Comparison of ENCODE assay signal across 9 cellular contexts in genomic region chr7:141674702-141675101, GRCh38. TPM values are rescaled to one million over a fixed set of nuclear protein-coding genes. Genes with fewer than 3 reads are reported as not detected.
A peak's percentile ranks its signal among the peaks of the same experiment; 100 is the strongest.
DNase-seq lines count a peak whose midpoint lies in the region; ATAC-seq and TF ChIP-seq lines count a peak whose summit lies in the region.
"Had no signal": no experiment of that assay in that cellular context is flagged by ENCODE, and none has a peak within 500 bp of the region (broad histone marks: within the 10 kb centered on the region; RNA-seq: fewer than 3 reads in every experiment).

No MANE protein-coding gene starts in this region.

- no peak for TF ChIP-seq EP300 in gastroesophageal sphincter (IDR thresholded peaks at IDR 0.05)

- H3K9ac ChIP-seq in HCT116 (ENCODE audit: low read length): no peak overlapping the region

- ATAC-seq in HCT116 (peak; percentile 60), gastroesophageal sphincter (no peak), gastrocnemius medialis (peak in 1 of 2 donors; percentile 16), HG02588 (IDR thresholded peaks at IDR 0.05; ENCODE audit: unreplicated experiment) (no peak)

- RAD21 ChIA-PET in HCT116 (lab: Charles Lee; ENCODE audit: low non-redundant PET in 1 of 2, low total read pairs in 2 of 2, uncharacterized antibody in 2 of 2, unreplicated experiment in 2 of 2): no interaction called here

- TF ChIP-seq POLR2A in HCT116 (IDR thresholded peaks at IDR 0.05; ENCODE audit: borderline replicate concordance, extremely low read depth, insufficient read depth, insufficient read length) (no peak), gastroesophageal sphincter (IDR thresholded peaks at IDR 0.05) (no peak), gastrocnemius medialis (IDR thresholded peaks at IDR 0.05) (no peak)

- CTCF ChIA-PET in HCT116 (lab: Charles Lee): no interaction called here

- TF ChIP-seq CTCF in HCT116 (IDR thresholded peaks at IDR 0.05 in 2 of 3, conservative IDR thresholded peaks at IDR 0.05 in 1 of 3; ENCODE audit: borderline replicate concordance in 1 of 3, insufficient read depth in 1 of 3, low read depth in 2 of 3, low read length in 2 of 3) (peak; percentile 28 to 63 (median 51); a peak in 5 of 6 replicates), VCaP (conservative IDR thresholded peaks at IDR 0.05) (peak; percentile 62), gastroesophageal sphincter (IDR thresholded peaks at IDR 0.05) (peak in 1 of 4 experiments; percentile 33), gastrocnemius medialis (IDR thresholded peaks at IDR 0.05 in 4 of 5, conservative IDR thresholded peaks at IDR 0.05 in 1 of 5) (peak in 1 of 5 experiments; percentile 34)

- no peak overlapping the region for H3K4me3 ChIP-seq in HCT116 (replicated peaks in 1 of 2; ENCODE audit: low read depth in 1 of 2, low read length in 2 of 2)
- H3K4me3 ChIP-seq in gastroesophageal sphincter: no peak overlapping the region
- no peak overlapping the region for H3K4me3 ChIP-seq in gastrocnemius medialis

- H3K4me1 ChIP-seq in HCT116 (ENCODE audit: control insufficient read depth in 1 of 2, insufficient read depth in 2 of 2, low read length in 2 of 2) (no peaks in the 10 kb centered on the region), gastroesophageal sphincter (peaks cover 0 to 4% (median 0%) of the 10 kb centered on the region in 3 donors), gastrocnemius medialis (no peaks in the 10 kb centered on the region)

- H4K20me1 ChIP-seq in HCT116 (ENCODE audit: insufficient read depth): no peaks in the 10 kb centered on the region

- BruUV-seq in HCT116 (replicated peaks; lab: Mats Ljungman, UMichigan): no TSS peak

- 40 to 67% methylated on average over 1 of the region's 4 CpGs for WGBS in gastroesophageal sphincter (ENCODE audit: low coverage in 1 of 2), 2 donors

- in situ Hi-C loops in gastrocnemius medialis (cut with MboI; ENCODE audit: low sequenced_read_pairs in 4 of 4): no loop called here

- POLR2A ChIA-PET in HCT116 (lab: Charles Lee): no interaction called here

- no peak for DNase-seq in HCT116 (ENCODE audit: low read depth, low spot score)
- DNase-seq in gastrocnemius medialis: no peak
- no peak for DNase-seq in HuH-7.5 (ENCODE audit: low spot score)
- DNase-seq in HCEC 1CT: no peak
- DNase-seq in NCI-H1694 (lab: John Stamatoyannopoulos, UW): no peak
- DNase-seq: activated T-cell treated with anti-CD3 and anti-CD28 coated beads, Interleukin-2, amount 50 U/mL, for 24 hours had no signal

- no peaks in the 10 kb centered on the region for H3K9me2 ChIP-seq in HCT116 (ENCODE audit: insufficient read depth)

- H2AFZ ChIP-seq in HCT116 (ENCODE audit: low read depth, low read length, poor library complexity, severe bottlenecking): no peak overlapping the region

- H3K27me3 ChIP-seq in HCT116 (ENCODE audit: insufficient read depth, low read length) (no peaks in the 10 kb centered on the region), gastroesophageal sphincter (no peaks in the 10 kb centered on the region), gastrocnemius medialis (no peaks in the 10 kb centered on the region)

- H3K27ac ChIP-seq in HCT116 (ENCODE audit: low read depth, low read length) (no peak overlapping the region), VCaP (no peak overlapping the region), gastroesophageal sphincter (peak overlapping the region in 3 of 4 donors; percentile 9 to 54 (median 30)), gastrocnemius medialis (peak overlapping the region; percentile 34 to 64 (median 50))

- intact Hi-C loops in HCT116 (cut with micrococcal nuclease): no loop called here
- intact Hi-C loops in gastrocnemius medialis (cut with DNase I; ENCODE audit: low total_unique reads): no loop called here

- H3K9me3 ChIP-seq in HCT116 (ENCODE audit: control insufficient read depth in 1 of 2, insufficient read depth in 1 of 2, low read depth in 1 of 2, low read length in 2 of 2) (no peaks in the 10 kb centered on the region), gastroesophageal sphincter (no peaks in the 10 kb centered on the region), gastrocnemius medialis (no peaks in the 10 kb centered on the region)

- peak; percentile 37; the same call in 1 of the 2 replicates for TF ChIP-seq RAD21 in HCT116 (IDR thresholded peaks at IDR 0.05; ENCODE audit: low read depth)

- H3K4me2 ChIP-seq in HCT116 (ENCODE audit: low read length): no peak overlapping the region

- H3K36me3 ChIP-seq in HCT116 (ENCODE audit: control insufficient read depth in 1 of 2, insufficient read depth in 2 of 2, low read length in 2 of 2) (0 out of 4 replicates have a peak, but pooled peaks cover 0 to 3% of the 10 kb centered on the region in 2 experiments), gastroesophageal sphincter (peaks cover 0 to 62% of the 10 kb centered on the region in 2 donors), gastrocnemius medialis (peaks cover 0 to 26% of the 10 kb centered on the region in 2 donors)

- no peaks in the 10 kb centered on the region for H3K79me2 ChIP-seq in HCT116 (ENCODE audit: insufficient read depth, low read length)

TF ChIP-seq in HCT116, 20 proteins besides CTCF, POLR2A, EP300 and RAD21:
- TF ChIP-seq POLR2AphosphoS5 (IDR thresholded peaks at IDR 0.05; ENCODE audit: low read depth, low read length): no peak
- TF ChIP-seq ELF1 (IDR thresholded peaks at IDR 0.05; ENCODE audit: borderline replicate concordance, low read depth): no peak
- TF ChIP-seq FOSL1 (IDR thresholded peaks at IDR 0.05; ENCODE audit: low read depth): no peak
- no peak for TF ChIP-seq ZFX (IDR thresholded peaks at IDR 0.05)
- no peak for TF ChIP-seq ATF3 (IDR thresholded peaks at IDR 0.05)
- no peak for TF ChIP-seq SRF (IDR thresholded peaks at IDR 0.05; ENCODE audit: low read depth)

RNA-seq across cellular contexts. Expression of gene DENND11, which starts 27.3 kb away (rescaled TPM):
- total RNA-seq in HCT116 (2021; ENCODE audit: unreplicated experiment) (23.4 TPM), gastroesophageal sphincter (10 to 100 TPM; 17.1 to 21.9 (median 19.9) TPM), gastrocnemius medialis (1 to 10 TPM; 4.9 to 8.2 (median 6.7) TPM)
- 8.1 and 10.4 TPM in 2 replicates for polyA plus RNA-seq in HCT116 (2012)

RNA-seq across cellular contexts. Expression of gene WEE2, which starts 33.5 kb away (rescaled TPM):
- not detected for total RNA-seq in HCT116 (2021; ENCODE audit: unreplicated experiment)
- 0.05 TPM in 1 of 2 replicates, not detected in the other for polyA plus RNA-seq in HCT116 (2012)
- total RNA-seq in gastroesophageal sphincter: not detected
- total RNA-seq in gastrocnemius medialis: not detected

Comparison
In these comparisons a context has a peak if more than half of its experiments do, and no peak if none do; other contexts are left out.
1. H3K27ac ChIP-seq: peak in gastroesophageal sphincter (3 of 4) and gastrocnemius medialis (4 of 4); none in HCT116 (single experiment) and VCaP (single experiment).